13 cellular contexts compared by ENCODE assay signal in genomic region chr4:40718571-40718970, GRCh38. TPM values are rescaled to one million over a fixed set of nuclear protein-coding genes. Genes with fewer than 3 reads are reported as not detected.
DNase-seq lines count a peak whose midpoint lies in the region; ATAC-seq and TF ChIP-seq lines count a peak whose summit lies in the region.
"Had no signal": no experiment of that assay in that cellular context is flagged by ENCODE, and none has a peak within 500 bp of the region (broad histone marks: within the 10 kb centered on the region; RNA-seq: fewer than 3 reads in every experiment).

No MANE protein-coding gene starts in this region.

- no peak for TF ChIP-seq CTCF in colonic mucosa (IDR thresholded peaks at IDR 0.05)

- H3K9me3 ChIP-seq in colonic mucosa (no peaks in the 10 kb centered on the region), trophoblast cell (ENCODE audit: insufficient read depth, low read depth, low read length) (no peaks in the 10 kb centered on the region)
- H3K9me3 ChIP-seq: gastroesophageal sphincter, upper lobe of right lung had no signal

- intact Hi-C loops in colonic mucosa (cut with DNase I) = loop anchor here (10.0 kb wide), 1 partner anchor 164 kb away; no protein-coding TSS in a partner anchor

- no peak overlapping the region for H2BK5ac ChIP-seq in trophoblast cell (ENCODE audit: low read depth, low read length, poor library complexity)

- peak overlapping the region; percentile 67 for H3K27ac ChIP-seq in colonic mucosa
- H3K27ac ChIP-seq in trophoblast cell (ENCODE audit: low read depth, low read length) = no peak overlapping the region
- H3K27ac ChIP-seq: gastroesophageal sphincter, upper lobe of right lung had no signal

- H3K4me1 ChIP-seq in colonic mucosa (peaks cover 8% of the 10 kb centered on the region), trophoblast cell (ENCODE audit: control insufficient read depth in 1 of 2, insufficient read depth in 2 of 2, low read length in 2 of 2) (peaks cover 0 to 7% of the 10 kb centered on the region in 2 experiments)
- H3K4me1 ChIP-seq: gastroesophageal sphincter had no signal

- H2BK12ac ChIP-seq in trophoblast cell (ENCODE audit: low read length) = no peak overlapping the region

- H3K36me3 ChIP-seq in colonic mucosa (no peaks in the 10 kb centered on the region), trophoblast cell (ENCODE audit: control insufficient read depth in 1 of 2, insufficient read depth in 2 of 2, low read length in 2 of 2) (no peaks in the 10 kb centered on the region)
- H3K36me3 ChIP-seq: gastroesophageal sphincter, upper lobe of right lung had no signal

- no CpG with 5 or more reads among the region's 3 CpGs for WGBS in trophoblast cell (ENCODE audit: extremely low coverage, insufficient coverage, insufficient read length)

- no peak overlapping the region for H3K14ac ChIP-seq in trophoblast cell (ENCODE audit: low read length)

- H3K27me3 ChIP-seq in colonic mucosa (no peaks in the 10 kb centered on the region), trophoblast cell (ENCODE audit: insufficient read depth, low read length) (no peaks in the 10 kb centered on the region)
- H3K27me3 ChIP-seq: upper lobe of right lung had no signal

- no peak overlapping the region for H3K4me3 ChIP-seq in colonic mucosa
- no peak overlapping the region for H3K4me3 ChIP-seq in trophoblast cell (ENCODE audit: low read depth, low read length)
- H3K4me3 ChIP-seq: gastroesophageal sphincter, lung, upper lobe of right lung had no signal

- no peak overlapping the region for H3K23ac ChIP-seq in trophoblast cell (ENCODE audit: low read length)

- no peak overlapping the region for H4K8ac ChIP-seq in trophoblast cell (ENCODE audit: low read depth, low read length)

- H3K79me2 ChIP-seq in trophoblast cell (ENCODE audit: control insufficient read depth, insufficient read depth, low read length, poor library complexity) = no peaks in the 10 kb centered on the region

- ATAC-seq in HG03520 (IDR thresholded peaks at IDR 0.05; ENCODE audit: unreplicated experiment) = no peak
- ATAC-seq: gastroesophageal sphincter had no signal

- peak overlapping the region; percentile 5 for H4K91ac ChIP-seq in trophoblast cell (ENCODE audit: low read depth, low read length)

- DNase-seq in NCI-H1417 (lab: John Stamatoyannopoulos, UW) (peak; percentile 31 to 80 (median 50)), NCI-H1417 treated with DMSO at 0.1 percent for 48 hours (lab: John Stamatoyannopoulos, UW) (no peak), NCI-H2029 (lab: John Stamatoyannopoulos, UW) (peak; percentile 46), colonic mucosa (peak; percentile 89), trophoblast cell (no peak), NCI-H1694 treated with DMSO at 0.1 percent for 48 hours (lab: John Stamatoyannopoulos, UW) (no peak), islet precursor cell (no peak)
- DNase-seq: activated T-cell treated with anti-CD3 and anti-CD28 coated beads, Interleukin-2, amount 50 U/mL, for 4 hours; upper lobe of right lung had no signal

- no peak overlapping the region for H3K18ac ChIP-seq in trophoblast cell (ENCODE audit: low read length)

- H3K79me1 ChIP-seq in trophoblast cell (ENCODE audit: low read length) = no peaks in the 10 kb centered on the region

- H3K4me2 ChIP-seq in trophoblast cell (ENCODE audit: low read length) = no peak overlapping the region

- H4K12ac ChIP-seq in trophoblast cell (ENCODE audit: low read depth, low read length) = no peak overlapping the region

- no peak overlapping the region for H2AFZ ChIP-seq in trophoblast cell (ENCODE audit: insufficient read depth, low read length, poor library complexity)

- no peak overlapping the region for H3K4ac ChIP-seq in trophoblast cell (ENCODE audit: low read depth, low read length)

- no peak overlapping the region for H2AK5ac ChIP-seq in trophoblast cell (ENCODE audit: low read length)

- H3K9ac ChIP-seq in colonic mucosa (ENCODE audit: low read depth in 2 of 2, low read length in 2 of 2) (peak overlapping the region in 1 of 2 donors; percentile 76), trophoblast cell (ENCODE audit: low read length) (no peak overlapping the region)

- H2BK120ac ChIP-seq in trophoblast cell (ENCODE audit: insufficient read depth, low read length, poor library complexity) = no peak overlapping the region

RNA-seq across cellular contexts. Expression of gene NSUN7, which starts 31.2 kb away (rescaled TPM):
- 10 to 100 TPM; 10.9 to 11.2 TPM for total RNA-seq in colonic mucosa
- polyA plus RNA-seq in trophoblast cell (2013) = 5.6 and 6.2 TPM in 2 replicates
- total RNA-seq: activated T-cell treated with anti-CD3 and anti-CD28 coated beads, Interleukin-2, amount 50 U/mL, for 4 hours; LHCN-M2 had no signal

Comparison
In these comparisons a context has a peak if more than half of its experiments do, and no peak if none do; other contexts are left out.
1. DNase-seq: peak in NCI-H1417 (3 of 3), NCI-H2029 (single experiment) and colonic mucosa (single experiment); none in NCI-H1417 treated with DMSO at 0.1 percent for 48 hours (single experiment), trophoblast cell (0 of 2), NCI-H1694 treated with DMSO at 0.1 percent for 48 hours (single experiment) and islet precursor cell (single experiment).